30 cellular contexts compared by ENCODE assay signal in the genomic region with DNA sequence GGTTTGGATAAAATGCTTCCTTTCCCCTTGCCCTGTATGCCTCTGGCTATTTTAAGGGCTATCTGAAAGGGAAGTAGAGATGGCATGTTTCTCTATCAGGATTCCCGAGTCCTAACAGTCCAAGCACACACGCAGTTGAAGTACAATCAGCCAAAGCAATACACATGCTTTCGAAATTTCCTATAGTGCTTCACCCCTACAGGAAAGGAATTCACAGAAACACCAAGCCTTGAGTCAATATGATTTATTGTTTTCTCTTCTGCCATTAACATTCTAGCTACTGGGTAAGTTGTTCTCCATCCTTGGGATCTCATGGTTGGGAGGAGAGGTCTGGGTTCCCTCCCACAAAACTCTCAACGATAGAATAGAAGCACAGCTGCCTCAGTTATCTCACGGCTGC. TPM values are rescaled to one million over a fixed set of nuclear protein-coding genes. Genes with fewer than 3 reads are reported as not detected.
"Had no signal": no experiment of that assay in that cellular context is flagged by ENCODE, and none has a peak within 500 bp of the region (broad histone marks: within the 10 kb centered on the region; RNA-seq: fewer than 3 reads in every experiment).

No MANE protein-coding gene starts in this region.

- H3K4me1 ChIP-seq: gastroesophageal sphincter, tibial nerve had no signal

- H3K27me3 ChIP-seq: brain microvascular endothelial cell, tibial nerve had no signal

- H3K36me3 ChIP-seq: brain microvascular endothelial cell, gastroesophageal sphincter, tibial nerve had no signal

- DNase-seq: activated CD4-positive, alpha-beta T cell treated with anti-CD3 and anti-CD28 coated beads, Interleukin-2, amount 50 U/mL, for 1 hour; activated effector memory CD4-positive, alpha-beta T cell treated with Interleukin-2 at 50 U/mL for 16 hours; activated naive CD4-positive, alpha-beta T cell treated with Interleukin-2 at 50 U/mL for 16 hours; activated naive CD8-positive, alpha-beta T cell treated with anti-CD3 and anti-CD28 coated beads for 36 hours; activated T-cell treated with anti-CD3 and anti-CD28 coated beads for 4 hours; amniotic stem cell; brain microvascular endothelial cell; dorsolateral prefrontal cortex; effector memory CD4-positive, alpha-beta T cell; erythroblast; head of caudate nucleus; hippocampal formation; left cardiac atrium; naive B cell; right cardiac atrium; stimulated activated CD4-positive, alpha-beta T cell treated with anti-CD3 and anti-CD28 coated beads, Interleukin-2, amount 100 ng/mL, for 48 hours; stimulated activated naive CD4-positive, alpha-beta T cell treated with Interleukin-2 at 50 U/mL for 16 hours; SW 1271; T-helper 17 cell; T1000 had no signal

- H3K27ac Mint-ChIP-seq: activated naive CD8-positive, alpha-beta T cell treated with anti-CD3 and anti-CD28 coated beads for 36 hours; mesothelial cell of epicardium; T-helper 17 cell had no signal

- H3K9me3 Mint-ChIP-seq: activated naive CD8-positive, alpha-beta T cell treated with anti-CD3 and anti-CD28 coated beads for 36 hours; naive B cell had no signal

- H3K9me3 ChIP-seq: gastroesophageal sphincter, tibial nerve had no signal

- H3K4me3 ChIP-seq: coronary artery, dorsolateral prefrontal cortex, gastroesophageal sphincter, tibial nerve had no signal

- ATAC-seq: gastroesophageal sphincter, left cardiac atrium, right cardiac atrium, T-helper 17 cell had no signal

- H3K4me1 Mint-ChIP-seq: mesothelial cell of epicardium, neural crest cell had no signal

- H3K27me3 Mint-ChIP-seq: activated naive CD8-positive, alpha-beta T cell treated with anti-CD3 and anti-CD28 coated beads for 36 hours; T-helper 17 cell had no signal

- H3K27ac ChIP-seq: brain microvascular endothelial cell, coronary artery, dorsolateral prefrontal cortex, gastroesophageal sphincter, tibial nerve had no signal

- H3K4me3 Mint-ChIP-seq: activated naive CD8-positive, alpha-beta T cell treated with anti-CD3 and anti-CD28 coated beads for 36 hours; mesothelial cell of epicardium; naive B cell; neural crest cell; T-helper 17 cell had no signal

- H3K36me3 Mint-ChIP-seq: activated naive CD8-positive, alpha-beta T cell treated with anti-CD3 and anti-CD28 coated beads for 36 hours; mesothelial cell of epicardium; naive B cell had no signal

RNA-seq across cellular contexts. Expression of a gene that starts 8.7 kb away (rescaled TPM):
- total RNA-seq: activated naive CD8-positive, alpha-beta T cell treated with anti-CD3 and anti-CD28 coated beads for 36 hours; astrocyte; fibroblast of villous mesenchyme; mesothelial cell of epicardium; neural crest cell; skeletal muscle tissue; T-helper 17 cell; temporal lobe had no signal

RNA-seq across cellular contexts. Expression of a gene that starts 13.6 kb away (rescaled TPM):
- total RNA-seq: astrocyte, cerebellum, fibroblast of villous mesenchyme, mesothelial cell of epicardium, neural crest cell, temporal lobe had no signal
